In genomic region chr3:172607305-172608121, GRCh38 we compare ENCODE assay signal across 10 cellular contexts.
A peak's percentile ranks its signal among the peaks of the same experiment; 100 is the strongest.
DNase-seq lines count a peak whose midpoint lies in the region; ATAC-seq and TF ChIP-seq lines count a peak whose summit lies in the region.
"Had no signal": no experiment of that assay in that cellular context is flagged by ENCODE, and none has a peak within 500 bp of the region (broad histone marks: within the 10 kb centered on the region; RNA-seq: fewer than 3 reads in every experiment).

No MANE protein-coding gene starts in this region.

- peaks cover 5% of the 10 kb centered on the region for H3K4me1 ChIP-seq in mucosa of descending colon (ENCODE audit: low read depth)

- no peak for TF ChIP-seq CTCF in Calu3 (IDR thresholded peaks at IDR 0.05; ENCODE audit: unreplicated experiment)
- TF ChIP-seq CTCF in cardiac fibroblast (IDR thresholded peaks at IDR 0.05; ENCODE audit: low read depth, low read length), result no peak
- no peak for TF ChIP-seq CTCF in mucosa of descending colon (IDR thresholded peaks at IDR 0.05)

- H3K9me3 ChIP-seq in mucosa of descending colon, result no peaks in the 10 kb centered on the region

- intact Hi-C loops in Calu3 (cut with micrococcal nuclease; ENCODE audit: unreplicated experiment) (loop anchor here (10.0 kb wide), 1 partner anchor 253 kb away; no protein-coding TSS in a partner anchor), mucosa of descending colon (cut with DNase I, micrococcal nuclease) (no loop called here)

- peak; percentile 60 for DNase-seq in Calu3
- peak; percentile 95 to 96 for DNase-seq in cardiac fibroblast (ENCODE audit: low read depth in 2 of 2)
- DNase-seq in mucosa of descending colon, result no peak
- DNase-seq in NCI-H1930 (lab: John Stamatoyannopoulos, UW), result no peak
- no peak for DNase-seq in ureter (ENCODE audit: low spot score)
- no peak for DNase-seq in cerebellum (ENCODE audit: low spot score)
- DNase-seq: activated naive CD4-positive, alpha-beta T cell treated with Interleukin-2 at 50 U/mL for 16 hours; retina had no signal

- no peak overlapping the region for H3K4me3 Mint-ChIP-seq in Calu3 (ENCODE audit: low read depth, unreplicated experiment)

- no TSS peak for BruUV-seq in Calu3 (replicated peaks; lab: Mats Ljungman, UMichigan)

- CTCF ChIA-PET in Calu3 (lab: Charles Lee), result interaction anchor here (0.5 to 1.6 kb wide), 4 partner anchors 11 to 207 kb away, joined by 3 to 12 read pairs (median 4); partner anchors contain the start of gene ECT2

- H3K4me1 Mint-ChIP-seq in Calu3 (ENCODE audit: low read depth, unreplicated experiment), result peaks cover 34% of the 10 kb centered on the region

- no peaks in the 10 kb centered on the region for H3K36me3 Mint-ChIP-seq in Calu3 (ENCODE audit: insufficient read depth, unreplicated experiment)

- peak; percentile 50 for ATAC-seq in HG03442 (IDR thresholded peaks at IDR 0.05; ENCODE audit: unreplicated experiment)
- peak; percentile 68 for ATAC-seq in mucosa of descending colon
- ATAC-seq in GM19395 (IDR thresholded peaks at IDR 0.05; ENCODE audit: unreplicated experiment), result no peak

- peak overlapping the region; percentile 79 for H3K27ac Mint-ChIP-seq in Calu3 (ENCODE audit: unreplicated experiment)

- H3K4me3 ChIP-seq in cardiac fibroblast (replicated peaks in 1 of 2; ENCODE audit: low read depth in 2 of 2, low read length in 2 of 2) (no peak overlapping the region), mucosa of descending colon (no peak overlapping the region)

- H3K36me3 ChIP-seq in mucosa of descending colon (ENCODE audit: low read depth), result no peaks in the 10 kb centered on the region

- no peaks in the 10 kb centered on the region for H3K27me3 Mint-ChIP-seq in Calu3 (ENCODE audit: unreplicated experiment)

- peaks cover 9% of the 10 kb centered on the region for H3K9me3 Mint-ChIP-seq in Calu3 (ENCODE audit: low read depth, unreplicated experiment)

Comparison
In these comparisons a context has a peak if more than half of its experiments do, and no peak if none do; other contexts are left out.
1. DNase-seq: peak in Calu3 (single experiment) and cardiac fibroblast (2 of 2); none in mucosa of descending colon (0 of 3), NCI-H1930 (0 of 2), ureter (single experiment) and cerebellum (single experiment).